In genomic region chr11:64355078-64355940, GRCh38 we compare ENCODE assay signal across 1 cellular context.
TF ChIP-seq lines count a peak whose summit lies in the region.

No MANE protein-coding gene starts in this region.

TF ChIP-seq in HepG2, 621 proteins besides CTCF, POLR2A, EP300 and RAD21 (continued from another document and continues in another):
- TF ChIP-seq MYPOP (CRISPR knock-in tag; IDR thresholded peaks at IDR 0.05), result peak; percentile 43; the same call in 1 of the 2 replicates
- no peak for TF ChIP-seq ZBTB26 (CRISPR knock-in tag; IDR thresholded peaks at IDR 0.05; ENCODE audit: borderline replicate concordance)
- no peak for TF ChIP-seq ZNF564 (CRISPR knock-in tag; IDR thresholded peaks at IDR 0.05)
- no peak for TF ChIP-seq ZNF670 (CRISPR knock-in tag; IDR thresholded peaks at IDR 0.05; ENCODE audit: borderline replicate concordance)
- no peak for TF ChIP-seq TOPORS (CRISPR knock-in tag; IDR thresholded peaks at IDR 0.05)
- TF ChIP-seq TAF15 (IDR thresholded peaks at IDR 0.05; ENCODE audit: low read depth, low read length, poor library complexity, severe bottlenecking), result peak; percentile 66
- no peak for TF ChIP-seq SP1 (IDR thresholded peaks at IDR 0.05)
- TF ChIP-seq SP1 (CRISPR knock-in tag; IDR thresholded peaks at IDR 0.05), result 0 out of 2 replicates have a peak, but pooled peaks have one; percentile 11
- no peak for TF ChIP-seq ARNTL (CRISPR knock-in tag; IDR thresholded peaks at IDR 0.05)
- TF ChIP-seq CCAR2 (optimal IDR thresholded peaks at IDR 0.05; ENCODE audit: low read depth, low read length), result no peak
- no peak for TF ChIP-seq RFXANK (CRISPR knock-in tag; IDR thresholded peaks at IDR 0.05)
- no peak for TF ChIP-seq ISX (CRISPR knock-in tag; conservative IDR thresholded peaks at IDR 0.05)
- no peak for TF ChIP-seq NFIC (IDR thresholded peaks at IDR 0.05; ENCODE audit: low read length)
- 0 out of 2 replicates have a peak, but pooled peaks have one; percentile 21 for TF ChIP-seq SPEN (CRISPR knock-in tag; IDR thresholded peaks at IDR 0.05; ENCODE audit: low read depth)
- TF ChIP-seq ZNF616 (CRISPR knock-in tag; IDR thresholded peaks at IDR 0.05; ENCODE audit: low read depth), result 0 out of 2 replicates have a peak, but pooled peaks have one; percentile 54
- no peak for TF ChIP-seq ZNF432 (CRISPR knock-in tag; IDR thresholded peaks at IDR 0.05; ENCODE audit: borderline replicate concordance)
- TF ChIP-seq NFATC3 (CRISPR knock-in tag; IDR thresholded peaks at IDR 0.05), result no peak
- peak; percentile 43; the same call in 1 of the 2 replicates for TF ChIP-seq TFDP2 (CRISPR knock-in tag; IDR thresholded peaks at IDR 0.05)
- no peak for TF ChIP-seq SMYD3 (CRISPR knock-in tag; IDR thresholded peaks at IDR 0.05)
- no peak for TF ChIP-seq ZBTB8A (CRISPR knock-in tag; IDR thresholded peaks at IDR 0.05; ENCODE audit: borderline replicate concordance, low read depth)
- no peak for TF ChIP-seq PHF8 (CRISPR knock-in tag; IDR thresholded peaks at IDR 0.05)
- no peak for TF ChIP-seq ZFP90 (CRISPR knock-in tag; IDR thresholded peaks at IDR 0.05; ENCODE audit: borderline replicate concordance)
- no peak for TF ChIP-seq ZSCAN30 (CRISPR knock-in tag; IDR thresholded peaks at IDR 0.05)
- TF ChIP-seq ZSCAN29 (CRISPR knock-in tag; conservative IDR thresholded peaks at IDR 0.05), result no peak
- no peak for TF ChIP-seq IKZF1 (IDR thresholded peaks at IDR 0.05)
- no peak; the same call in 1 of the 2 replicates for TF ChIP-seq ZSCAN21 (CRISPR knock-in tag; IDR thresholded peaks at IDR 0.05; ENCODE audit: borderline replicate concordance)
- TF ChIP-seq BORCS8-MEF2B (CRISPR knock-in tag; IDR thresholded peaks at IDR 0.05), result no peak
- TF ChIP-seq MXD1 (CRISPR knock-in tag; IDR thresholded peaks at IDR 0.05), result no peak
- TF ChIP-seq ZNF343 (CRISPR knock-in tag; IDR thresholded peaks at IDR 0.05), result no peak
- peak; percentile 54; the same call in 1 of the 2 replicates for TF ChIP-seq TBX2 (CRISPR knock-in tag; IDR thresholded peaks at IDR 0.05; ENCODE audit: borderline replicate concordance)
- TF ChIP-seq ZBTB46 (CRISPR knock-in tag; IDR thresholded peaks at IDR 0.05; ENCODE audit: borderline replicate concordance), result no peak
- peak; percentile 33; the same call in 1 of the 2 replicates for TF ChIP-seq MXD3 (CRISPR knock-in tag; IDR thresholded peaks at IDR 0.05)
- peak; percentile 72; the same call in 1 of the 2 replicates for TF ChIP-seq SIN3A (IDR thresholded peaks at IDR 0.05; ENCODE audit: borderline replicate concordance, low read depth, low read length)
- no peak for TF ChIP-seq ZNF569 (CRISPR knock-in tag; IDR thresholded peaks at IDR 0.05; ENCODE audit: borderline replicate concordance)
- no peak for TF ChIP-seq XBP1 (CRISPR knock-in tag; IDR thresholded peaks at IDR 0.05)
- no peak for TF ChIP-seq HMG20B (CRISPR knock-in tag; conservative IDR thresholded peaks at IDR 0.05)
- TF ChIP-seq PRPF4 (IDR thresholded peaks at IDR 0.05; ENCODE audit: low read depth, low read length, poor library complexity, severe bottlenecking), result no peak
- no peak for TF ChIP-seq ZNF30 (CRISPR knock-in tag; IDR thresholded peaks at IDR 0.05)
- peak; percentile 42; the same call in 1 of the 2 replicates for TF ChIP-seq MEF2D (CRISPR knock-in tag; IDR thresholded peaks at IDR 0.05)
- peak; percentile 81 for TF ChIP-seq ZNF772 (CRISPR knock-in tag; IDR thresholded peaks at IDR 0.05)
- no peak; the same call in 1 of the 2 replicates for TF ChIP-seq ZKSCAN8 (CRISPR knock-in tag; IDR thresholded peaks at IDR 0.05; ENCODE audit: borderline replicate concordance)
- no peak for TF ChIP-seq KMT2A (CRISPR knock-in tag; IDR thresholded peaks at IDR 0.05)
- TF ChIP-seq USF2 (IDR thresholded peaks at IDR 0.05; ENCODE audit: low read depth, low read length), result no peak
- TF ChIP-seq USF2 (CRISPR knock-in tag; IDR thresholded peaks at IDR 0.05; ENCODE audit: borderline replicate concordance), result no peak
- no peak for TF ChIP-seq RARG (CRISPR knock-in tag; IDR thresholded peaks at IDR 0.05; ENCODE audit: low read depth)
- TF ChIP-seq THAP9 (CRISPR knock-in tag; IDR thresholded peaks at IDR 0.05; ENCODE audit: borderline replicate concordance), result no peak
- no peak for TF ChIP-seq STAT5B (CRISPR knock-in tag; IDR thresholded peaks at IDR 0.05)
- no peak for TF ChIP-seq YEATS4 (CRISPR knock-in tag; IDR thresholded peaks at IDR 0.05; ENCODE audit: borderline replicate concordance)
- no peak for TF ChIP-seq JARID2 (CRISPR knock-in tag; IDR thresholded peaks at IDR 0.05; ENCODE audit: insufficient replicate concordance)
- no peak for TF ChIP-seq PHF20 (CRISPR knock-in tag; IDR thresholded peaks at IDR 0.05)
- no peak for TF ChIP-seq GRHL1 (CRISPR knock-in tag; conservative IDR thresholded peaks at IDR 0.05)
- peak; percentile 73; the same call in 1 of the 2 replicates for TF ChIP-seq MTF2 (CRISPR knock-in tag; IDR thresholded peaks at IDR 0.05; ENCODE audit: borderline replicate concordance)
- 0 out of 2 replicates have a peak, but pooled peaks have one; percentile 17 for TF ChIP-seq NFKBIZ (CRISPR knock-in tag; IDR thresholded peaks at IDR 0.05)
- TF ChIP-seq REPIN1 (CRISPR knock-in tag; IDR thresholded peaks at IDR 0.05; ENCODE audit: borderline replicate concordance, low read depth), result 0 out of 2 replicates have a peak, but pooled peaks have one; percentile 35
- TF ChIP-seq ZNF431 (CRISPR knock-in tag; IDR thresholded peaks at IDR 0.05; ENCODE audit: borderline replicate concordance, low read depth), result no peak
- peak; percentile 60 for TF ChIP-seq PAXIP1 (CRISPR knock-in tag; conservative IDR thresholded peaks at IDR 0.05)
